Comparison of ENCODE assay signal across 14 cellular contexts in the genomic region with DNA sequence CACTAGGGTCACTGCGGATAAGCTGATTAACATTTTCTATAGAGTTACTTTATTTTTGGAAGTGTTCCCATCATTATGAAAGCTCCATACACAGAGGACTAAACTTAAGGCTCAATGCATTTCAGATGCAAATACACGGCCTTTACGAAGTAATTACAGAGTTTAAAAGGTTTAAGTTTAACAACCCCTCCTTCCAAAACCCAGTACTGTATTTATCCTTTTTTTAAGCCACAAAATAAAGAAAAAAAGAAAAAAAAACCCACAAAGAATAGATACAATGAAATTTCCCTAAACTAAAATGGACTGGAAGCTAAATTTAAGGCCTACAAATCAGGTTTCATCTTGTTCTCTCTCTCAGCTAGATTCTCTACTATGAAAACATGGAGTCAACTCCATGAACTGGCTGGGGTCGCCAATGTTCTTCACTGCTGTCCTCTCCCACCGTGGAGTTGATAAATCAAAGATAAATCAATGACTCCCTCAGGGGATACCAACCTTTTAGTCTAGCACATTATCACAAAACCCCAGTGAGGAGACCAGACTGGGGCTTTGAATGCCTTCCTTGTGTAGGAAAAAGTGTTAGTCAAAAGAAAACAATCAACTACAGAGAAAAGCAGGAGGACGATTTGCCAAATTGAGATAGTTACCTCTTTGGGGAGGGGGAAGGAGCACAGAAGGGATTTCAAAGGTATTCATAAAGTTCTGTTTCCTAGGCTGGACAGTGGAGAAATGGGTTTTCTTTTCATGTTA. TPM values are rescaled to one million over a fixed set of nuclear protein-coding genes. Genes with fewer than 3 reads are reported as not detected.
A peak's percentile ranks its signal among the peaks of the same experiment; 100 is the strongest.
DNase-seq lines count a peak whose midpoint lies in the region; ATAC-seq and TF ChIP-seq lines count a peak whose summit lies in the region.
"Had no signal": no experiment of that assay in that cellular context is flagged by ENCODE, and none has a peak within 500 bp of the region (broad histone marks: within the 10 kb centered on the region; RNA-seq: fewer than 3 reads in every experiment).

No MANE protein-coding gene starts in this region.

- no peak for ATAC-seq in GM19452 (IDR thresholded peaks at IDR 0.05; ENCODE audit: unreplicated experiment)
- ATAC-seq: HCT116, K562 had no signal

- H3K27ac Mint-ChIP-seq in H9: peak overlapping the region in 2 of 3 experiments; percentile 45 to 86; a peak in 4 of 7 replicates
- H3K27ac Mint-ChIP-seq: CD14-positive monocyte; CD4-positive, alpha-beta memory T cell; HFFc6 had no signal

- DNase-seq in H9: no peak
- DNase-seq in SK-MEL-5 (ENCODE audit: low read depth, low spot score): peak; percentile 50
- DNase-seq in mesendoderm: peak; percentile 82
- no peak for DNase-seq in ecto neural progenitor cell (ENCODE audit: low spot score)
- DNase-seq in DMS153 treated with DMSO at 0.1 percent for 48 hours (lab: John Stamatoyannopoulos, UW; ENCODE audit: unreplicated experiment): no peak
- DNase-seq: ACHN; CD4-positive, alpha-beta memory T cell; DMS 273 treated with DMSO at 0.1 percent for 48 hours; IMR-90 had no signal

- no peak overlapping the region for H2BK20ac ChIP-seq in H9 (ENCODE audit: low read depth, low read length, poor library complexity, severe bottlenecking)

- peaks cover 8% of the 10 kb centered on the region; the same call in 1 of the 2 replicates for H3K79me2 ChIP-seq in H9 (ENCODE audit: insufficient read depth, low read length)
- H3K79me2 ChIP-seq in mesendoderm (ENCODE audit: control insufficient read depth, insufficient read depth, low read length): peaks cover 22% of the 10 kb centered on the region

- H3K36me3 ChIP-seq in mesendoderm (ENCODE audit: control insufficient read depth, insufficient read depth, low read length): peaks cover 2% of the 10 kb centered on the region

- no peak overlapping the region for H3K23ac ChIP-seq in H9 (ENCODE audit: insufficient read length, low read depth, low read length)
- no peak overlapping the region for H3K23ac ChIP-seq in mesendoderm (ENCODE audit: low read length)

- no peaks in the 10 kb centered on the region for H3K27me3 Mint-ChIP-seq in H9 (ENCODE audit: low read depth)

- H4K20me1 ChIP-seq in H9 (ENCODE audit: control insufficient read depth, insufficient read depth, insufficient read length): no peaks in the 10 kb centered on the region

- H2AFZ ChIP-seq in H9 (ENCODE audit: low read length): no peak overlapping the region

- H4K91ac ChIP-seq in H9 (ENCODE audit: insufficient read length, low read depth, low read length): no peak overlapping the region

- no peak overlapping the region for H3K56ac ChIP-seq in H9 (ENCODE audit: insufficient read length, low read depth, low read length)
- no peak overlapping the region for H3K56ac ChIP-seq in mesendoderm (ENCODE audit: low read length)

- no peaks in the 10 kb centered on the region for H3K9me3 ChIP-seq in H9 (ENCODE audit: control insufficient read depth, low read depth, low read length)

- H3K14ac ChIP-seq in H9 (ENCODE audit: insufficient read depth, low read length): no peak overlapping the region

- H4K5ac ChIP-seq in H9 (ENCODE audit: insufficient read length, low read depth, low read length) (no peak overlapping the region), mesendoderm (ENCODE audit: low read length) (no peak overlapping the region)

- no peak overlapping the region for H2AK5ac ChIP-seq in H9 (ENCODE audit: insufficient read length, low read length)
- H2AK5ac ChIP-seq in mesendoderm (ENCODE audit: low read length): no peak overlapping the region

- H3K4ac ChIP-seq in H9 (ENCODE audit: low read depth, low read length): no peak overlapping the region
- no peak overlapping the region for H3K4ac ChIP-seq in mesendoderm (ENCODE audit: low read depth, low read length)

- H3K4me3 Mint-ChIP-seq in H9: no peak overlapping the region
- H3K4me3 Mint-ChIP-seq: CD14-positive monocyte; CD4-positive, alpha-beta memory T cell; HFFc6 had no signal

- H3K27ac ChIP-seq in H9 (ENCODE audit: insufficient read length, low read depth, low read length): no peak overlapping the region
- no peak overlapping the region for H3K27ac ChIP-seq in mesendoderm (ENCODE audit: low read depth, low read length)

- H3K4me2 ChIP-seq in H9 (ENCODE audit: insufficient read depth, insufficient read length, low read length) (no peak overlapping the region), mesendoderm (ENCODE audit: low read length) (no peak overlapping the region)

- H2BK5ac ChIP-seq in H9 (ENCODE audit: insufficient read length, low read length) (no peak overlapping the region), mesendoderm (ENCODE audit: low read length) (no peak overlapping the region)

- no peaks in the 10 kb centered on the region for H3K9me3 Mint-ChIP-seq in H9
- H3K9me3 Mint-ChIP-seq: HFFc6 had no signal

- H3K9ac ChIP-seq in H9 (ENCODE audit: extremely low read depth, insufficient read length, low read length): no peak overlapping the region
- no peak overlapping the region for H3K9ac ChIP-seq in mesendoderm (ENCODE audit: low read length)

- no peak overlapping the region for H3T11ph ChIP-seq in H9 (ENCODE audit: low read length)

- H4K8ac ChIP-seq in H9 (replicated peaks; ENCODE audit: insufficient read length, low read depth, low read length) (no peak overlapping the region), mesendoderm (ENCODE audit: low read depth, low read length) (no peak overlapping the region)

- peaks cover 17 to 36% (median 27%) of the 10 kb centered on the region in 3 experiments for H3K36me3 Mint-ChIP-seq in H9 (ENCODE audit: insufficient read depth in 1 of 3, low read depth in 3 of 3)
- H3K36me3 Mint-ChIP-seq: CD14-positive monocyte; CD4-positive, alpha-beta memory T cell had no signal

- in situ Hi-C loops in SK-MEL-5 (cut with HindIII; ENCODE audit: low pct_unique_long_range_greater_than_20kb, low sequenced_read_pairs): no loop called here

- H3K4me1 ChIP-seq in H9 (ENCODE audit: insufficient read depth, low read length): peaks cover 2% of the 10 kb centered on the region; the same call in 1 of the 2 replicates
- H3K4me1 ChIP-seq in mesendoderm (ENCODE audit: control insufficient read depth, low read depth, low read length): peaks cover 9% of the 10 kb centered on the region

- TF ChIP-seq CTCF in H9 (conservative IDR thresholded peaks at IDR 0.05): no peak

- H3K4me1 Mint-ChIP-seq in H9: peaks cover 13 to 16% of the 10 kb centered on the region in 2 experiments
- H3K4me1 Mint-ChIP-seq: CD14-positive monocyte; CD4-positive, alpha-beta memory T cell had no signal

- no peak overlapping the region for H2BK12ac ChIP-seq in H9 (ENCODE audit: insufficient read length, low read depth, low read length)

- no peak overlapping the region for H3K18ac ChIP-seq in H9 (ENCODE audit: insufficient read length, low read depth, low read length)
- H3K18ac ChIP-seq in mesendoderm (ENCODE audit: low read length): peak overlapping the region; percentile 22

- H3K79me1 ChIP-seq in H9 (ENCODE audit: insufficient read depth, low read depth, low read length, poor library complexity, severe bottlenecking): no peaks in the 10 kb centered on the region
- H3K79me1 ChIP-seq in mesendoderm (ENCODE audit: low read length): peaks cover 27% of the 10 kb centered on the region

- H3K27me3 ChIP-seq in H9 (ENCODE audit: insufficient read depth, low read length) (no peaks in the 10 kb centered on the region), mesendoderm (ENCODE audit: insufficient read depth, low read length, poor library complexity) (no peaks in the 10 kb centered on the region)

- no peak overlapping the region for H2BK120ac ChIP-seq in H9 (ENCODE audit: low read depth, low read length, poor library complexity, severe bottlenecking)
- H2BK120ac ChIP-seq in mesendoderm (ENCODE audit: low read depth, low read length): peak overlapping the region; percentile 47

- H3K4me3 ChIP-seq in mesendoderm (ENCODE audit: low read length): no peak overlapping the region
- H3K4me3 ChIP-seq: K562 had no signal

- H3K23me2 ChIP-seq in H9 (ENCODE audit: insufficient read length, low read depth, low read length, poor library complexity, severe bottlenecking): no peaks in the 10 kb centered on the region

- WGBS in H9 (ENCODE audit: extremely low coverage, insufficient read length, low lambda C conversion rate): no CpG with 5 or more reads among the region's 6 CpGs
- no CpG with 5 or more reads among the region's 6 CpGs for WGBS in mesendoderm (ENCODE audit: extremely low coverage, insufficient coverage, low lambda C conversion rate)

- H2BK15ac ChIP-seq in H9 (ENCODE audit: low read depth, low read length) (no peak overlapping the region), mesendoderm (replicated peaks; ENCODE audit: low read depth) (no peak overlapping the region)

RNA-seq across cellular contexts. Expression of a gene that starts 52.5 kb away (rescaled TPM):
- total RNA-seq in H9 (2021): 39.1 and 40.9 TPM in 2 replicates
- 15.0 and 17.1 TPM in 2 replicates for total RNA-seq in SK-MEL-5 (2014; rRNA removed; shearing (Covaris generic))
- 60.1 and 72.7 TPM in 2 replicates for polyA plus RNA-seq in SK-MEL-5 (2015; cell fraction: cytosol; rRNA removed)
- 12.4 and 12.6 TPM in 2 replicates for polyA plus RNA-seq in SK-MEL-5 (2015; cell fraction: nucleus; rRNA removed)
- 56.4 TPM for polyA plus RNA-seq in mesendoderm (2013, experiment 1 of 2)
- polyA plus RNA-seq in mesendoderm (2013, experiment 2 of 2): 56.6 TPM
- polyA plus RNA-seq: CD4-positive, alpha-beta memory T cell had no signal

Comparison
In these comparisons a context has a peak if more than half of its experiments do, and no peak if none do; other contexts are left out.
1. DNase-seq: peak in SK-MEL-5 (single experiment) and mesendoderm (single experiment); none in H9 (single experiment), ecto neural progenitor cell (single experiment) and DMS153 treated with DMSO at 0.1 percent for 48 hours (single experiment).